1 cellular context compared by ENCODE assay signal in genomic region chr1:87715471-87715870, GRCh38.
TF ChIP-seq lines count a peak whose summit lies in the region.

No MANE protein-coding gene starts in this region.

TF ChIP-seq in SK-N-SH, 30 proteins besides CTCF, POLR2A, EP300 and RAD21 (continued from another document):
- no peak for TF ChIP-seq MAX (IDR thresholded peaks at IDR 0.05; ENCODE audit: low read depth)
TF ChIP-seq in SK-N-SH: peak in this region for 0.
